Comparison of ENCODE assay signal across 9 cellular contexts in genomic region chr14:75454963-75455546, GRCh38. TPM values are rescaled to one million over a fixed set of nuclear protein-coding genes. Genes with fewer than 3 reads are reported as not detected.
DNase-seq lines count a peak whose midpoint lies in the region; ATAC-seq, FAIRE-seq and TF ChIP-seq lines count a peak whose summit lies in the region.
"Had no signal": no experiment of that assay in that cellular context is flagged by ENCODE, and none has a peak within 500 bp of the region (broad histone marks: within the 10 kb centered on the region; RNA-seq: fewer than 3 reads in every experiment).

No MANE protein-coding gene starts in this region.

- no TSS peak for BruUV-seq in mammary epithelial cell (replicated peaks; lab: Mats Ljungman, UMichigan)

- H3K4me1 ChIP-seq in mammary epithelial cell (ENCODE audit: insufficient read depth, low read length) (peaks cover 25% of the 10 kb centered on the region), right lobe of liver (peaks cover 0 to 59% (median 25%) of the 10 kb centered on the region in 4 donors), upper lobe of right lung (peaks cover 51% of the 10 kb centered on the region), MM.1S (ENCODE audit: low read length) (no peaks in the 10 kb centered on the region)

- dilution Hi-C loops in mammary epithelial cell (cut with HindIII; ENCODE audit: low sequenced_read_pairs), result loop anchor here (25.0 kb wide), 1 partner anchor 318 kb away; the partner anchor contains the start of gene NEK9

- CTCF ChIA-PET in mammary epithelial cell (lab: Charles Lee; ENCODE audit: low non-redundant PET), result no interaction called here

- H3K27me3 ChIP-seq in mammary epithelial cell (ENCODE audit: insufficient read depth, low read length) (no peaks in the 10 kb centered on the region), right lobe of liver (no peaks in the 10 kb centered on the region), upper lobe of right lung (no peaks in the 10 kb centered on the region), MM.1S (replicated peaks; ENCODE audit: insufficient read depth, low read length) (no peaks in the 10 kb centered on the region)

- no peak for FAIRE-seq in GM19239 (lab: Jason Lieb, UNC)

- in situ Hi-C loops in mammary epithelial cell (cut with MboI; ENCODE audit: low sequenced_read_pairs in 2 of 2), result no loop called here

- no peak overlapping the region for H3K4me3 ChIP-seq in mammary epithelial cell (replicated peaks in 1 of 3; ENCODE audit: insufficient read depth in 1 of 3, low read depth in 2 of 3, low read length in 3 of 3)
- H3K4me3 ChIP-seq in right lobe of liver, result no peak overlapping the region
- H3K4me3 ChIP-seq in upper lobe of right lung, result no peak overlapping the region
- H3K4me3 ChIP-seq in MM.1S (ENCODE audit: low read length), result no peak overlapping the region

- H3K27ac ChIP-seq in mammary epithelial cell (ENCODE audit: insufficient read depth, low read depth, low read length), result no peak overlapping the region
- peak overlapping the region in 2 of 3 donors; percentile 13 for H3K27ac ChIP-seq in right lobe of liver
- no peak overlapping the region for H3K27ac ChIP-seq in upper lobe of right lung
- no peak overlapping the region for H3K27ac ChIP-seq in MM.1S (ENCODE audit: low read length)

- H3K79me2 ChIP-seq in mammary epithelial cell (ENCODE audit: insufficient read depth, low read length), result no peaks in the 10 kb centered on the region
- H3K79me2 ChIP-seq in MM.1S (ENCODE audit: low read length), result no peaks in the 10 kb centered on the region

- 63% methylated on average over 10 of the region's 12 CpGs for WGBS in mammary epithelial cell (ENCODE audit: low coverage, missing lambda C conversion rate)
- WGBS in right lobe of liver (ENCODE audit: insufficient coverage, low coverage, low lambda C conversion rate, missing lambda C conversion rate), result 56% methylated on average over 5 of the region's 12 CpGs

- H2AFZ ChIP-seq in mammary epithelial cell (ENCODE audit: low read depth, low read length) (no peak overlapping the region), MM.1S (ENCODE audit: low read length) (no peak overlapping the region)

- no peak for TF ChIP-seq POLR2A in right lobe of liver (IDR thresholded peaks at IDR 0.05)

- DNase-seq in NCI-H146 (lab: John Stamatoyannopoulos, UW) (peak; percentile 4), NCI-H146 treated with DMSO at 0.1 percent for 48 hours (lab: John Stamatoyannopoulos, UW; ENCODE audit: unreplicated experiment) (no peak), mammary epithelial cell (peak; percentile 20), right lobe of liver (peak in 1 of 3 donors; percentile 58), upper lobe of right lung (peak; percentile 79), GM19239 (ENCODE audit: insufficient read length, low spot score) (no peak), MM.1S (no peak)
- DNase-seq: NCI-H446 had no signal

- TF ChIP-seq CTCF in mammary epithelial cell (conservative IDR thresholded peaks at IDR 0.05 in 1 of 2, IDR thresholded peaks at IDR 0.05 in 1 of 2; ENCODE audit: extremely low read depth in 1 of 2, insufficient read depth in 1 of 2, low read depth in 1 of 2, low read length in 2 of 2) (no peak), right lobe of liver (IDR thresholded peaks at IDR 0.05) (no peak), upper lobe of right lung (IDR thresholded peaks at IDR 0.05) (no peak), MM.1S (IDR thresholded peaks at IDR 0.05; ENCODE audit: low read length) (no peak)

- intact Hi-C loops in mammary epithelial cell (cut with micrococcal nuclease), result no loop called here
- intact Hi-C loops in right lobe of liver (cut with DNase I), result no loop called here
- intact Hi-C loops in upper lobe of right lung (cut with DNase I), result no loop called here

- ATAC-seq in right lobe of liver (peak in 1 of 4 donors; percentile 5), upper lobe of right lung (peak; percentile 26), HG02840 (IDR thresholded peaks at IDR 0.05; ENCODE audit: low FRiP score, unreplicated experiment) (no peak)

- H3K9ac ChIP-seq in mammary epithelial cell (ENCODE audit: insufficient read depth, low read length) (no peak overlapping the region), MM.1S (ENCODE audit: low read length) (no peak overlapping the region)

- no peaks in the 10 kb centered on the region for H3K9me2 ChIP-seq in MM.1S (replicated peaks; ENCODE audit: insufficient read depth, low read length)

- H4K20me1 ChIP-seq in mammary epithelial cell (ENCODE audit: insufficient read depth, low read length), result no peaks in the 10 kb centered on the region
- no peaks in the 10 kb centered on the region for H4K20me1 ChIP-seq in MM.1S (ENCODE audit: insufficient read depth, low read length)

- H3K36me3 ChIP-seq in mammary epithelial cell (ENCODE audit: insufficient read depth, low read length) (no peaks in the 10 kb centered on the region), right lobe of liver (no peaks in the 10 kb centered on the region), upper lobe of right lung (peaks cover 8% of the 10 kb centered on the region), MM.1S (replicated peaks; ENCODE audit: insufficient read depth, low read length) (no peaks in the 10 kb centered on the region)

- no peaks in the 10 kb centered on the region for H3K9me3 ChIP-seq in mammary epithelial cell (replicated peaks; ENCODE audit: insufficient read depth, low read length)
- no peaks in the 10 kb centered on the region for H3K9me3 ChIP-seq in right lobe of liver
- no peaks in the 10 kb centered on the region for H3K9me3 ChIP-seq in upper lobe of right lung
- H3K9me3 ChIP-seq in MM.1S (replicated peaks; ENCODE audit: insufficient read depth, low read length), result no peaks in the 10 kb centered on the region

- H3K4me2 ChIP-seq in mammary epithelial cell (ENCODE audit: insufficient read depth, low read depth, low read length) (no peak overlapping the region), MM.1S (ENCODE audit: low read depth, low read length) (no peak overlapping the region)

- no peaks in the 10 kb centered on the region for H3F3A ChIP-seq in MM.1S (ENCODE audit: insufficient read depth, low read length)

RNA-seq across cellular contexts. Expression of gene JDP2, which starts 27.2 kb away (rescaled TPM):
- total RNA-seq in mammary epithelial cell, result 10 to 100 TPM; 13.8 to 39.7 TPM
- 9.5 TPM for polyA plus RNA-seq in mammary epithelial cell
- polyA minus RNA-seq in mammary epithelial cell, result 7.1 TPM
- total RNA-seq in right lobe of liver, result 10 to 100 TPM in 4 of 6 experiments, 1 to 10 TPM in 2; 8.3 to 22.0 (median 11.8) TPM
- total RNA-seq in upper lobe of right lung, result 58.0 TPM

Comparison
In these comparisons a context has a peak if more than half of its experiments do, and no peak if none do; other contexts are left out.
1. DNase-seq: peak in NCI-H146 (single experiment), mammary epithelial cell (single experiment) and upper lobe of right lung (single experiment); none in NCI-H146 treated with DMSO at 0.1 percent for 48 hours (single experiment), GM19239 (single experiment) and MM.1S (single experiment).
2. H3K27ac ChIP-seq: peak in right lobe of liver (2 of 3); none in mammary epithelial cell (single experiment), upper lobe of right lung (single experiment) and MM.1S (single experiment).